1 cellular context compared by ENCODE assay signal in the genomic region with DNA sequence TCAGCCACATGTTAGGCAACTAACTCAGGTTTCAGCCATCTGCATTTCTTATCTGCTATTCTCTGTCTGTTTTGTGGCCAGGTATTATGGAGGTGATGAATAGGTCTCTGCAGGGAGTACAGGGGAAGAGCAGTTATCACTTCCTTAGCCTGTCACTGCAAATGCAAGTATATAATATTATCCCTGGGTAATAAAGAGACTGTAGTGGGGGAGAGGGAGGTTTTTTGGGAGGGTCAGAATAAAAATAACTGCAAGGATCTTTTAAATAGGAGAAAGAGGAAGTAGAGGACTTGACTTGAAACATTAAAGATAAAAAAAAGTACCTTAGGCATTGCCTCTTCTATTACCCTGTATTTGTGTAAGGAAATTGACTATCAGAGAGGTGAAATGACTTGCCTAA.
TF ChIP-seq lines count a peak whose summit lies in the region.

No MANE protein-coding gene starts in this region.

TF ChIP-seq in GM23338, 12 proteins besides CTCF, POLR2A, EP300 and RAD21 (continued from another document):
- TF ChIP-seq ZNF462 (CRISPR knock-in tag; IDR thresholded peaks at IDR 0.05) (no peak), NANOG (IDR thresholded peaks at IDR 0.05; ENCODE audit: borderline replicate concordance) (no peak), ZNF114 (CRISPR knock-in tag; IDR thresholded peaks at IDR 0.05) (no peak)
